ENCODE assay signal across 10 cellular contexts in the genomic region with DNA sequence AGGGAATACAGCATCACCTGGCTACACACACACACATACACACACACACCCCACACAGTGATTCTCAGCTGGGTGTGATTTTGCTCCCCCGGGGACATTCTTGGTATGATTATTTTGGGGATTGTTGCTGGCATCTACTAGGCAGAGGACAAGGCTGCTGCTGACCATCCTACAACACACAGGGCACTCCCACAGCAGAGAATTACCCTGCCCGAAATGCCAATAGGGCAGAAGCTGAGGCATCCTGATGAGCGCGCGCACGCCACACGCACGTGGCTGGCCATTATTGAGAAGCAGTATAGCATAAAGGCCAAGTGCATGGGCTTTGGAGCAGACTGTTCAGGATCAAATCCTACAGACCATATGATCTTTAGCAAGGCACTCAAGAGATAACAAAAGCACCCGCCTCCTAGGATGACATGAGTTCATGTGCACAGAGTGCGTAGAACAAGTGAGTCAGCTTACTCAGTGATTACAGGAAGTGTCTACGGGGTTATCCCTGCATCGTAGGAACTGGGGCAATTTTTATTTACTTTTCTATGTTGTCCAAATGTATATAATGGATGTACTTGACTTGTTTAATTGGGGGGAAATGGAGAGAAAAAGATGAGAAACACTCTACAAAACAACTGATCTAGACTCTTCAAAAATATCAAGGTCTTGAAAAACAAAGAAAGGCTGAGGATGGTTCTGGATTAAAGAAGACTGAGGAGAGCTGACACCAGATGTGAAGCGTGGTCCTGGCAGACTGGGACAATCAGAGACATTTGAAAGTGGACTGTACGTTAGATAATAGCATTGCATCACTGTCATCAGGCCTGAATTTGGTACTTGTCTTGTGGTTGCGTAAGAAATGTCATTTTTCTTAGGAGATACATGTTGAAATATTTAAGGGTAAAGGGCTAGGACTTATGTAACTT. TPM values are rescaled to one million over a fixed set of nuclear protein-coding genes. Genes with fewer than 3 reads are reported as not detected.
DNase-seq lines count a peak whose midpoint lies in the region; FAIRE-seq and TF ChIP-seq lines count a peak whose summit lies in the region.
"Had no signal": no experiment of that assay in that cellular context is flagged by ENCODE, and none has a peak within 500 bp of the region (broad histone marks: within the 10 kb centered on the region; RNA-seq: fewer than 3 reads in every experiment).

No MANE protein-coding gene starts in this region.

- no peak overlapping the region for H3K4me3 ChIP-seq in endothelial cell of umbilical vein (replicated peaks in 1 of 3; ENCODE audit: insufficient read depth in 1 of 3, low read depth in 1 of 3, low read length in 3 of 3)
- no peak overlapping the region for H3K4me3 ChIP-seq in ascending aorta

- no peak overlapping the region for H3K9ac ChIP-seq in endothelial cell of umbilical vein (replicated peaks; ENCODE audit: extremely low read depth, insufficient read depth, low read length)

- dilution Hi-C loops in endothelial cell of umbilical vein (cut with MboI; ENCODE audit: extremely low pct_ligation_motif_present, low sequenced_read_pairs): no loop called here

- H3K36me3 ChIP-seq in endothelial cell of umbilical vein (ENCODE audit: control insufficient read depth in 2 of 2, extremely low read depth in 1 of 2, insufficient read depth in 2 of 2, low read length in 2 of 2) (no peaks in the 10 kb centered on the region), ascending aorta (no peaks in the 10 kb centered on the region)

- TF ChIP-seq POLR2A in endothelial cell of umbilical vein (IDR thresholded peaks at IDR 0.05; ENCODE audit: low read depth, low read length): no peak

- TF ChIP-seq CTCF in endothelial cell of umbilical vein (IDR thresholded peaks at IDR 0.05; ENCODE audit: extremely low read depth in 1 of 2, insufficient read depth in 1 of 2, low read depth in 1 of 2, low read length in 2 of 2): no peak
- no peak for TF ChIP-seq CTCF in ascending aorta (IDR thresholded peaks at IDR 0.05)

- H3K4me1 ChIP-seq in endothelial cell of umbilical vein (ENCODE audit: control insufficient read depth, extremely low read depth, insufficient read depth, low read length): peaks cover 12% of the 10 kb centered on the region
- peaks cover 8 to 12% of the 10 kb centered on the region in 2 donors for H3K4me1 ChIP-seq in ascending aorta

- H3K79me2 ChIP-seq in endothelial cell of umbilical vein (ENCODE audit: control insufficient read depth, insufficient read depth, low read length): no peaks in the 10 kb centered on the region

- intact Hi-C loops in endothelial cell of umbilical vein (cut with micrococcal nuclease): no loop called here
- intact Hi-C loops in ascending aorta (cut with DNase I): no loop called here

- POLR2A ChIA-PET in endothelial cell of umbilical vein (lab: Charles Lee): no interaction called here

- H3K27me3 ChIP-seq in endothelial cell of umbilical vein (ENCODE audit: control insufficient read depth in 2 of 2, insufficient read depth in 2 of 2, low read length in 2 of 2) (no peaks in the 10 kb centered on the region), ascending aorta (no peaks in the 10 kb centered on the region)

- H3K27ac ChIP-seq in endothelial cell of umbilical vein (ENCODE audit: insufficient read depth, low read depth, low read length) (peak overlapping the region; percentile 19), ascending aorta (no peak overlapping the region)

- H3K9me1 ChIP-seq in endothelial cell of umbilical vein (replicated peaks; ENCODE audit: control insufficient read depth, extremely low read depth, insufficient read depth, low read length): no peaks in the 10 kb centered on the region

- peak overlapping the region; percentile 27 for H3K4me2 ChIP-seq in endothelial cell of umbilical vein (ENCODE audit: insufficient read depth, low read length)

- CTCF ChIA-PET in endothelial cell of umbilical vein (lab: Charles Lee): interaction anchor here (0.8 to 2.1 kb wide), 9 partner anchors 9 to 111 kb away, joined by 3 to 10 read pairs (median 5); a partner anchor contains a TSS

- H3K9me3 ChIP-seq in endothelial cell of umbilical vein (replicated peaks; ENCODE audit: control insufficient read depth, insufficient read depth, low read length) (no peaks in the 10 kb centered on the region), ascending aorta (no peaks in the 10 kb centered on the region)

- peak; percentile 80 for FAIRE-seq in endothelial cell of umbilical vein (lab: Jason Lieb, UNC)
- FAIRE-seq: islet of Langerhans had no signal

- DNase-seq in activated CD4-positive, alpha-beta T cell treated with anti-CD3 and anti-CD28 coated beads for 4 hours: peak; percentile 55 to 56
- DNase-seq in activated CD4-positive, alpha-beta T cell treated with anti-CD3 and anti-CD28 coated beads, Interleukin-2, amount 50 U/mL, for 1 hour: no peak
- DNase-seq in SIG-M5 treated with dmso at 0.1 percent for 504 hours (lab: John Stamatoyannopoulos, UW; ENCODE audit: unreplicated experiment) (peak; percentile 99), endothelial cell of umbilical vein (ENCODE audit: low read depth, low spot score) (peak; percentile 46), NCI-H2081 treated with DMSO at 0.1 percent for 48 hours (lab: John Stamatoyannopoulos, UW) (no peak), ascending aorta (ENCODE audit: low spot score in 2 of 2) (no peak), LoVo (ENCODE audit: low spot score) (no peak)
- peak; percentile 30 for DNase-seq in stimulated activated naive CD4-positive, alpha-beta T cell treated with Interleukin-2 at 50 U/mL for 16 hours (lab: John Stamatoyannopoulos, UW)

- H4K20me1 ChIP-seq in endothelial cell of umbilical vein (replicated peaks; ENCODE audit: control insufficient read depth, extremely low read depth, insufficient read depth, low read length): no peaks in the 10 kb centered on the region

- peak overlapping the region; percentile 8 for H2AFZ ChIP-seq in endothelial cell of umbilical vein (ENCODE audit: low read depth, low read length)

- no TSS peak for BruUV-seq in endothelial cell of umbilical vein (replicated peaks; lab: Mats Ljungman, UMichigan)

TF ChIP-seq in endothelial cell of umbilical vein, 7 proteins besides CTCF, POLR2A, EP300 and RAD21 (continues in another document):
- TF ChIP-seq GATA2 (IDR thresholded peaks at IDR 0.05; ENCODE audit: insufficient read depth, insufficient read length, low read depth, low read length) (peak; percentile 22), POLR2AphosphoS5 (IDR thresholded peaks at IDR 0.05; ENCODE audit: insufficient read depth, low read depth, low read length) (no peak), JUN (IDR thresholded peaks at IDR 0.05; ENCODE audit: borderline replicate concordance, insufficient read depth, insufficient read length, low read depth) (peak; percentile 19)

RNA-seq across cellular contexts. Expression of a gene that starts 7.2 kb away (rescaled TPM):
- total RNA-seq in endothelial cell of umbilical vein: 98.0 and 109 TPM in 2 replicates
- 136 and 140 TPM in 2 replicates for polyA plus RNA-seq in endothelial cell of umbilical vein
- 109 and 112 TPM in 2 replicates for polyA plus RNA-seq in endothelial cell of umbilical vein (2011; cell fraction: cytosol; rRNA removed)
- polyA plus RNA-seq in endothelial cell of umbilical vein (2011; cell fraction: nucleus; rRNA removed): 91.7 and 102 TPM in 2 replicates
- polyA plus RNA-seq in endothelial cell of umbilical vein (2012): 101 and 131 TPM in 2 replicates
- polyA minus RNA-seq in endothelial cell of umbilical vein: 136 and 168 TPM in 2 replicates
- 41.1 TPM for polyA minus RNA-seq in endothelial cell of umbilical vein (2011; cell fraction: cytosol; rRNA and poly(A)+ RNA removed)
- 35.6 and 63.3 TPM in 2 replicates for polyA minus RNA-seq in endothelial cell of umbilical vein (2011; cell fraction: nucleus; rRNA and poly(A)+ RNA removed)
- 216 TPM for total RNA-seq in ascending aorta

RNA-seq across cellular contexts. Expression of a gene that starts 31.4 kb away (rescaled TPM):
- total RNA-seq in endothelial cell of umbilical vein: 24.3 and 27.4 TPM in 2 replicates
- polyA plus RNA-seq in endothelial cell of umbilical vein: 13.4 and 17.6 TPM in 2 replicates
- polyA plus RNA-seq in endothelial cell of umbilical vein (2011; cell fraction: cytosol; rRNA removed): 7.8 and 10.6 TPM in 2 replicates
- 26.8 and 30.3 TPM in 2 replicates for polyA plus RNA-seq in endothelial cell of umbilical vein (2011; cell fraction: nucleus; rRNA removed)
- polyA plus RNA-seq in endothelial cell of umbilical vein (2012): 14.2 and 17.3 TPM in 2 replicates
- polyA minus RNA-seq in endothelial cell of umbilical vein: 12.0 and 12.9 TPM in 2 replicates
- 25.1 TPM for polyA minus RNA-seq in endothelial cell of umbilical vein (2011; cell fraction: cytosol; rRNA and poly(A)+ RNA removed)
- polyA minus RNA-seq in endothelial cell of umbilical vein (2011; cell fraction: nucleus; rRNA and poly(A)+ RNA removed): 12.5 and 16.6 TPM in 2 replicates
- total RNA-seq in ascending aorta: 39.5 TPM

RNA-seq across cellular contexts. Expression of a gene that starts 38.9 kb away (rescaled TPM):
- total RNA-seq in endothelial cell of umbilical vein (17.8 and 21.5 TPM in 2 replicates), ascending aorta (115 TPM)
- polyA plus RNA-seq in endothelial cell of umbilical vein: 17.6 and 20.9 TPM in 2 replicates
- polyA plus RNA-seq in endothelial cell of umbilical vein (2011; cell fraction: cytosol; rRNA removed): 15.6 and 19.5 TPM in 2 replicates
- 41.2 and 52.8 TPM in 2 replicates for polyA plus RNA-seq in endothelial cell of umbilical vein (2011; cell fraction: nucleus; rRNA removed)
- 19.5 and 21.5 TPM in 2 replicates for polyA plus RNA-seq in endothelial cell of umbilical vein (2012)
- 10.1 and 13.6 TPM in 2 replicates for polyA minus RNA-seq in endothelial cell of umbilical vein
- 2.5 TPM for polyA minus RNA-seq in endothelial cell of umbilical vein (2011; cell fraction: cytosol; rRNA and poly(A)+ RNA removed)
- 6.5 and 8.1 TPM in 2 replicates for polyA minus RNA-seq in endothelial cell of umbilical vein (2011; cell fraction: nucleus; rRNA and poly(A)+ RNA removed)

RNA-seq across cellular contexts. Expression of a gene that starts 41.2 kb away (rescaled TPM):
- total RNA-seq in endothelial cell of umbilical vein: 0.42 and 0.62 TPM in 2 replicates
- polyA plus RNA-seq in endothelial cell of umbilical vein: 0.13 and 0.19 TPM in 2 replicates
- polyA plus RNA-seq in endothelial cell of umbilical vein (2011; cell fraction: cytosol; rRNA removed): 0.14 and 0.16 TPM in 2 replicates
- 0.49 and 0.57 TPM in 2 replicates for polyA plus RNA-seq in endothelial cell of umbilical vein (2011; cell fraction: nucleus; rRNA removed)
- polyA plus RNA-seq in endothelial cell of umbilical vein (2012): 0.27 and 0.33 TPM in 2 replicates
- 0.17 and 0.32 TPM in 2 replicates for polyA minus RNA-seq in endothelial cell of umbilical vein
- 2.3 TPM for polyA minus RNA-seq in endothelial cell of umbilical vein (2011; cell fraction: cytosol; rRNA and poly(A)+ RNA removed)
- polyA minus RNA-seq in endothelial cell of umbilical vein (2011; cell fraction: nucleus; rRNA and poly(A)+ RNA removed): 0.24 and 0.34 TPM in 2 replicates
- total RNA-seq in ascending aorta: not detected

RNA-seq across cellular contexts. Expression of a gene that starts 50.1 kb away (rescaled TPM):
- not detected in 2 replicates for total RNA-seq in endothelial cell of umbilical vein
- not detected in 2 replicates for polyA plus RNA-seq in endothelial cell of umbilical vein
- not detected in 2 replicates for polyA plus RNA-seq in endothelial cell of umbilical vein (2011; cell fraction: cytosol; rRNA removed)
- polyA plus RNA-seq in endothelial cell of umbilical vein (2011; cell fraction: nucleus; rRNA removed): not detected in 2 replicates
- not detected in 2 replicates for polyA plus RNA-seq in endothelial cell of umbilical vein (2012)
- polyA minus RNA-seq in endothelial cell of umbilical vein: not detected in 2 replicates
- not detected for polyA minus RNA-seq in endothelial cell of umbilical vein (2011; cell fraction: cytosol; rRNA and poly(A)+ RNA removed)
- polyA minus RNA-seq in endothelial cell of umbilical vein (2011; cell fraction: nucleus; rRNA and poly(A)+ RNA removed): not detected in 2 replicates
- not detected for total RNA-seq in ascending aorta
- polyA plus RNA-seq: BJ had no signal

Comparison
In these comparisons a context has a peak if more than half of its experiments do, and no peak if none do; other contexts are left out.
1. DNase-seq: peak in activated CD4-positive, alpha-beta T cell treated with anti-CD3 and anti-CD28 coated beads for 4 hours (2 of 2), SIG-M5 treated with dmso at 0.1 percent for 504 hours (single experiment), endothelial cell of umbilical vein (single experiment) and stimulated activated naive CD4-positive, alpha-beta T cell treated with Interleukin-2 at 50 U/mL for 16 hours (single experiment); none in activated CD4-positive, alpha-beta T cell treated with anti-CD3 and anti-CD28 coated beads, Interleukin-2, amount 50 U/mL, for 1 hour (single experiment), NCI-H2081 treated with DMSO at 0.1 percent for 48 hours (single experiment), ascending aorta (0 of 2) and LoVo (single experiment).